25 cellular contexts compared by ENCODE assay signal in the genomic region with DNA sequence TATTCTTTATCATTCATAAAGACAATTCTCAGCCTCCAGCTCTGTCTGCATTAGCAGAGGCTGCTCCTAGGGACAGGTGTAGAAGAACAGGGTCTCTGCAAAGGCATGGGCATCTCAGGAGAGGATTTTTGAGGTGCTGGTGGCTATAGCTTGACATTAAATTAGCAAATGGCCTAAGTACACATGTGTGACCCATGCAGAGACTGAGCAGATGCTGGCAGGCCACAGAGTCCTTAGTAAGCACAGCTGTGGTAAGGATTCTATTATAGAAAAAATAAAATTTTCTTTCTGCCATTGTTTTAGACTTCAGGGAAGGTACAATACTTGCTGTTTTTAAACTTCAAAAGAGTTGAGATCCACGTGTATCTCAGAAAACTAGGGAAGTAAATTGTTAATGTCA.
"Had no signal": no experiment of that assay in that cellular context is flagged by ENCODE, and none has a peak within 500 bp of the region (broad histone marks: within the 10 kb centered on the region; RNA-seq: fewer than 3 reads in every experiment).

No MANE protein-coding gene starts in this region.

- H3K27ac Mint-ChIP-seq: immature natural killer cell; natural killer cell treated with Interleukin-12 subunit alpha and Interleukin-12 subunit beta and Interleukin-15 and Interleukin-18, amount 100 ng/mL, for 72 hours; progenitor cell of endocrine pancreas; stimulated activated effector memory CD8-positive, alpha-beta T cell treated with anti-CD3 and anti-CD28 coated beads, Interleukin-12 subunit alpha, Interleukin-12 subunit beta, amount 100 ng/mL, for 72 hours; type B pancreatic cell had no signal

- H3K27ac ChIP-seq: left lung, lower lobe of right lung, ovary, right atrium auricular region, right lobe of liver, skin epidermis, tibial nerve, uterus had no signal

- H3K4me3 Mint-ChIP-seq: immature natural killer cell; naive B cell; natural killer cell treated with Interleukin-12 subunit alpha and Interleukin-12 subunit beta and Interleukin-15 and Interleukin-18, amount 100 ng/mL, for 72 hours; stimulated activated effector memory CD8-positive, alpha-beta T cell treated with anti-CD3 and anti-CD28 coated beads, Interleukin-12 subunit alpha, Interleukin-12 subunit beta, amount 100 ng/mL, for 72 hours; stimulated activated naive CD8-positive, alpha-beta T cell treated with anti-CD3 and anti-CD28 coated beads, Interleukin-15, amount 100 ng/mL, for 72 hours; type B pancreatic cell had no signal

- H3K4me1 ChIP-seq: left lung, lower lobe of right lung, right atrium auricular region, right lobe of liver, tibial nerve, uterus had no signal

- H3K36me3 Mint-ChIP-seq: naive B cell; natural killer cell treated with Interleukin-12 subunit alpha and Interleukin-12 subunit beta and Interleukin-15 and Interleukin-18, amount 100 ng/mL, for 72 hours; stimulated activated effector memory CD8-positive, alpha-beta T cell treated with anti-CD3 and anti-CD28 coated beads, Interleukin-12 subunit alpha, Interleukin-12 subunit beta, amount 100 ng/mL, for 72 hours; type B pancreatic cell had no signal

- DNase-seq: hypothalamus; immature natural killer cell; kidney; left colon; left lung; lower lobe of right lung; mammary epithelial cell; mesenchymal stem cell; naive B cell; ovary; right lobe of liver; stimulated activated CD4-positive, alpha-beta T cell treated with anti-CD3 and anti-CD28 coated beads, Interleukin-12 subunit alpha, Interleukin-12 subunit beta, amount 100 ng/mL, for 4 hours; stimulated activated CD4-positive, alpha-beta T cell treated with anti-CD3 and anti-CD28 coated beads, Interleukin-15, amount 100 ng/mL, for 24 hours; stimulated activated CD4-positive, alpha-beta T cell treated with anti-CD3 and anti-CD28 coated beads, Interleukin-4, amount 100 ng/mL, for 24 hours; stimulated activated naive CD4-positive, alpha-beta T cell treated with Interleukin-2 at 50 U/mL for 16 hours; stimulated activated naive CD8-positive, alpha-beta T cell treated with anti-CD3 and anti-CD28 coated beads, Interleukin-15, amount 100 ng/mL, for 72 hours; substantia nigra; uterus had no signal

- H3K9me3 ChIP-seq: left lung, lower lobe of right lung, ovary, right atrium auricular region, right lobe of liver, tibial nerve, uterus had no signal

- H3K4me3 ChIP-seq: left lung, lower lobe of right lung, ovary, right atrium auricular region, right lobe of liver, skin epidermis, tibial nerve, uterus had no signal

- H3K36me3 ChIP-seq: left lung, lower lobe of right lung, ovary, right atrium auricular region, right lobe of liver, tibial nerve, uterus had no signal

- H3K27me3 ChIP-seq: left lung, ovary, right atrium auricular region, right lobe of liver, tibial nerve, uterus had no signal

- H3K4me1 Mint-ChIP-seq: immature natural killer cell; stimulated activated effector memory CD8-positive, alpha-beta T cell treated with anti-CD3 and anti-CD28 coated beads, Interleukin-12 subunit alpha, Interleukin-12 subunit beta, amount 100 ng/mL, for 72 hours had no signal

- ATAC-seq: left colon; left lung; lower lobe of right lung; natural killer cell treated with Interleukin-12 subunit alpha and Interleukin-12 subunit beta and Interleukin-15 and Interleukin-18, amount 100 ng/mL, for 72 hours; right lobe of liver; stimulated activated effector memory CD8-positive, alpha-beta T cell treated with anti-CD3 and anti-CD28 coated beads, Interleukin-12 subunit alpha, Interleukin-12 subunit beta, amount 100 ng/mL, for 72 hours; stimulated activated naive CD8-positive, alpha-beta T cell treated with anti-CD3 and anti-CD28 coated beads, Interleukin-15, amount 100 ng/mL, for 72 hours had no signal

- H3K27me3 Mint-ChIP-seq: naive B cell; natural killer cell treated with Interleukin-12 subunit alpha and Interleukin-12 subunit beta and Interleukin-15 and Interleukin-18, amount 100 ng/mL, for 72 hours; progenitor cell of endocrine pancreas; stimulated activated naive CD8-positive, alpha-beta T cell treated with anti-CD3 and anti-CD28 coated beads, Interleukin-15, amount 100 ng/mL, for 72 hours; type B pancreatic cell had no signal

- H3K9me3 Mint-ChIP-seq: immature natural killer cell; natural killer cell treated with Interleukin-12 subunit alpha and Interleukin-12 subunit beta and Interleukin-15 and Interleukin-18, amount 100 ng/mL, for 72 hours; stimulated activated effector memory CD8-positive, alpha-beta T cell treated with anti-CD3 and anti-CD28 coated beads, Interleukin-12 subunit alpha, Interleukin-12 subunit beta, amount 100 ng/mL, for 72 hours; stimulated activated naive CD8-positive, alpha-beta T cell treated with anti-CD3 and anti-CD28 coated beads, Interleukin-15, amount 100 ng/mL, for 72 hours had no signal
